In genomic region chr6:135053433-135053832, GRCh38 we compare ENCODE assay signal across 8 cellular contexts. TPM values are rescaled to one million over a fixed set of nuclear protein-coding genes. Genes with fewer than 3 reads are reported as not detected.
DNase-seq lines count a peak whose midpoint lies in the region; ATAC-seq and TF ChIP-seq lines count a peak whose summit lies in the region.

No MANE protein-coding gene starts in this region.

- no peak for ATAC-seq in activated B cell treated with CpG ODN at 0.5 μM for 24 hours (ENCODE audit: low read depth)
- no peak for ATAC-seq in stimulated activated naive CD8-positive, alpha-beta T cell treated with anti-CD3 and anti-CD28 coated beads, Interleukin-15, amount 100 ng/mL, for 72 hours
- ATAC-seq in GM18867 (IDR thresholded peaks at IDR 0.05; ENCODE audit: unreplicated experiment), result no peak
- ATAC-seq in HG02571 (IDR thresholded peaks at IDR 0.05; ENCODE audit: unreplicated experiment), result no peak

- intact Hi-C loops in activated B cell treated with CpG ODN at 0.5 μM for 24 hours (cut with micrococcal nuclease), result no loop called here

- TF ChIP-seq CTCF in activated B cell treated with CpG ODN at 0.5 μM for 24 hours (IDR thresholded peaks at IDR 0.05) (no peak), hepatocyte (IDR thresholded peaks at IDR 0.05; ENCODE audit: poor library complexity) (no peak)

- H3K27me3 ChIP-seq in hepatocyte, result no peaks in the 10 kb centered on the region

- WGBS in hepatocyte (ENCODE audit: low lambda C conversion rate, missing lambda C conversion rate), result 50% methylated on average over 2 of the region's 2 CpGs

- H3K79me2 ChIP-seq in hepatocyte, result peaks cover 61% of the 10 kb centered on the region

- no peaks in the 10 kb centered on the region for H3K9me3 ChIP-seq in hepatocyte (ENCODE audit: low read depth)

- no peaks in the 10 kb centered on the region for H3K9me3 Mint-ChIP-seq in activated CD4-positive, alpha-beta T cell treated with anti-CD3 and anti-CD28 coated beads, Interleukin-2, amount 10 ng/mL, durations not matched to agents 7 days and 5 days
- H3K9me3 Mint-ChIP-seq in activated B cell treated with CpG ODN at 0.5 μM for 24 hours, result no peaks in the 10 kb centered on the region
- H3K9me3 Mint-ChIP-seq in stimulated activated naive CD8-positive, alpha-beta T cell treated with anti-CD3 and anti-CD28 coated beads, Interleukin-15, amount 100 ng/mL, for 72 hours, result no peaks in the 10 kb centered on the region

- CTCF ChIA-PET in activated CD4-positive, alpha-beta T cell treated with anti-CD3 and anti-CD28 coated beads, Interleukin-2, amount 10 ng/mL, durations not matched to agents 7 days and 5 days (lab: Charles Lee), result interaction anchor here (1.1 to 1.5 kb wide), 3 partner anchors 15 to 75 kb away, joined by 3 to 4 read pairs (median 3); no protein-coding TSS in a partner anchor
- CTCF ChIA-PET in activated B cell treated with CpG ODN at 0.5 μM for 24 hours (lab: Charles Lee), result no interaction called here

- H3K27ac ChIP-seq in hepatocyte, result no peak overlapping the region

- H3K36me3 Mint-ChIP-seq in activated CD4-positive, alpha-beta T cell treated with anti-CD3 and anti-CD28 coated beads, Interleukin-2, amount 10 ng/mL, durations not matched to agents 7 days and 5 days (ENCODE audit: low read depth), result peaks cover 26% of the 10 kb centered on the region
- peaks cover 26% of the 10 kb centered on the region for H3K36me3 Mint-ChIP-seq in activated B cell treated with CpG ODN at 0.5 μM for 24 hours (ENCODE audit: low read depth)

- H3K4me1 Mint-ChIP-seq in activated CD4-positive, alpha-beta T cell treated with anti-CD3 and anti-CD28 coated beads, Interleukin-2, amount 10 ng/mL, durations not matched to agents 7 days and 5 days, result peaks cover 53% of the 10 kb centered on the region
- peaks cover 35% of the 10 kb centered on the region for H3K4me1 Mint-ChIP-seq in activated B cell treated with CpG ODN at 0.5 μM for 24 hours
- H3K4me1 Mint-ChIP-seq in stimulated activated naive CD8-positive, alpha-beta T cell treated with anti-CD3 and anti-CD28 coated beads, Interleukin-15, amount 100 ng/mL, for 72 hours, result peaks cover 43% of the 10 kb centered on the region

- no peaks in the 10 kb centered on the region for H3K36me3 ChIP-seq in hepatocyte (replicated peaks; ENCODE audit: insufficient read depth, low read depth)

- peak overlapping the region; percentile 90 for H3K4me3 Mint-ChIP-seq in activated CD4-positive, alpha-beta T cell treated with anti-CD3 and anti-CD28 coated beads, Interleukin-2, amount 10 ng/mL, durations not matched to agents 7 days and 5 days
- peak overlapping the region; percentile 98 for H3K4me3 Mint-ChIP-seq in activated B cell treated with CpG ODN at 0.5 μM for 24 hours
- peak overlapping the region; percentile 95 to 97 for H3K4me3 Mint-ChIP-seq in stimulated activated naive CD8-positive, alpha-beta T cell treated with anti-CD3 and anti-CD28 coated beads, Interleukin-15, amount 100 ng/mL, for 72 hours

- no peaks in the 10 kb centered on the region for H3K27me3 Mint-ChIP-seq in activated CD4-positive, alpha-beta T cell treated with anti-CD3 and anti-CD28 coated beads, Interleukin-2, amount 10 ng/mL, durations not matched to agents 7 days and 5 days
- H3K27me3 Mint-ChIP-seq in activated B cell treated with CpG ODN at 0.5 μM for 24 hours, result no peaks in the 10 kb centered on the region
- H3K27me3 Mint-ChIP-seq in stimulated activated naive CD8-positive, alpha-beta T cell treated with anti-CD3 and anti-CD28 coated beads, Interleukin-15, amount 100 ng/mL, for 72 hours, result no peaks in the 10 kb centered on the region

- no peaks in the 10 kb centered on the region for H3K9me2 ChIP-seq in hepatocyte (replicated peaks; ENCODE audit: insufficient read depth)

- peak overlapping the region; percentile 96 for H3K27ac Mint-ChIP-seq in activated CD4-positive, alpha-beta T cell treated with anti-CD3 and anti-CD28 coated beads, Interleukin-2, amount 10 ng/mL, durations not matched to agents 7 days and 5 days
- H3K27ac Mint-ChIP-seq in activated B cell treated with CpG ODN at 0.5 μM for 24 hours, result peak overlapping the region; percentile 97
- peak overlapping the region; percentile 97 to 100 for H3K27ac Mint-ChIP-seq in stimulated activated naive CD8-positive, alpha-beta T cell treated with anti-CD3 and anti-CD28 coated beads, Interleukin-15, amount 100 ng/mL, for 72 hours

- H4K20me1 ChIP-seq in hepatocyte (ENCODE audit: insufficient read depth, poor library complexity, severe bottlenecking), result peaks cover 21% of the 10 kb centered on the region

- no peak overlapping the region for H2AFZ ChIP-seq in hepatocyte

- H3K4me1 ChIP-seq in hepatocyte (ENCODE audit: insufficient read depth), result peaks cover 13% of the 10 kb centered on the region

- DNase-seq in activated CD4-positive, alpha-beta T cell treated with anti-CD3 and anti-CD28 coated beads, Interleukin-2, amount 10 ng/mL, durations not matched to agents 7 days and 5 days, result no peak
- no peak for DNase-seq in activated CD4-positive, alpha-beta T cell treated with anti-CD3 and anti-CD28 coated beads, Interleukin-2, amount 50 U/mL, for 1 hour
- DNase-seq in activated B cell treated with CpG ODN at 0.5 μM for 24 hours (no peak), hepatocyte (ENCODE audit: low spot score) (no peak), SIG-M5 (lab: John Stamatoyannopoulos, UW) (no peak)
- DNase-seq in stimulated activated naive CD8-positive, alpha-beta T cell treated with anti-CD3 and anti-CD28 coated beads, Interleukin-15, amount 100 ng/mL, for 72 hours, result no peak

- H3K4me3 ChIP-seq in hepatocyte, result peak overlapping the region; percentile 65

- H3K4me2 ChIP-seq in hepatocyte, result peak overlapping the region; percentile 88

- POLR2A ChIA-PET in activated CD4-positive, alpha-beta T cell treated with anti-CD3 and anti-CD28 coated beads, Interleukin-2, amount 10 ng/mL, durations not matched to agents 7 days and 5 days (lab: Charles Lee), result no interaction called here
- POLR2A ChIA-PET in activated B cell treated with CpG ODN at 0.5 μM for 24 hours (lab: Charles Lee), result interaction anchor here (2.1 to 2.5 kb wide), 2 partner anchors 35 to 128 kb away, joined by 8 to 16 read pairs; partner anchors contain the start of gene MYB

RNA-seq across cellular contexts. Expression of gene HBS1L, which starts 1.2 kb away (rescaled TPM):
- 10 to 100 TPM; 71.5 to 74.7 TPM for total RNA-seq in activated CD4-positive, alpha-beta T cell treated with anti-CD3 and anti-CD28 coated beads, Interleukin-2, amount 10 ng/mL, durations not matched to agents 7 days and 5 days
- total RNA-seq in activated B cell treated with CpG ODN at 0.5 μM for 24 hours, result 60.2 and 67.5 TPM in 2 replicates
- 70.0 and 70.6 TPM in 2 replicates for total RNA-seq in hepatocyte
- polyA plus RNA-seq in hepatocyte, result 43.0 and 44.5 TPM in 2 replicates
